ENCODE assay signal across 8 cellular contexts in the genomic region with DNA sequence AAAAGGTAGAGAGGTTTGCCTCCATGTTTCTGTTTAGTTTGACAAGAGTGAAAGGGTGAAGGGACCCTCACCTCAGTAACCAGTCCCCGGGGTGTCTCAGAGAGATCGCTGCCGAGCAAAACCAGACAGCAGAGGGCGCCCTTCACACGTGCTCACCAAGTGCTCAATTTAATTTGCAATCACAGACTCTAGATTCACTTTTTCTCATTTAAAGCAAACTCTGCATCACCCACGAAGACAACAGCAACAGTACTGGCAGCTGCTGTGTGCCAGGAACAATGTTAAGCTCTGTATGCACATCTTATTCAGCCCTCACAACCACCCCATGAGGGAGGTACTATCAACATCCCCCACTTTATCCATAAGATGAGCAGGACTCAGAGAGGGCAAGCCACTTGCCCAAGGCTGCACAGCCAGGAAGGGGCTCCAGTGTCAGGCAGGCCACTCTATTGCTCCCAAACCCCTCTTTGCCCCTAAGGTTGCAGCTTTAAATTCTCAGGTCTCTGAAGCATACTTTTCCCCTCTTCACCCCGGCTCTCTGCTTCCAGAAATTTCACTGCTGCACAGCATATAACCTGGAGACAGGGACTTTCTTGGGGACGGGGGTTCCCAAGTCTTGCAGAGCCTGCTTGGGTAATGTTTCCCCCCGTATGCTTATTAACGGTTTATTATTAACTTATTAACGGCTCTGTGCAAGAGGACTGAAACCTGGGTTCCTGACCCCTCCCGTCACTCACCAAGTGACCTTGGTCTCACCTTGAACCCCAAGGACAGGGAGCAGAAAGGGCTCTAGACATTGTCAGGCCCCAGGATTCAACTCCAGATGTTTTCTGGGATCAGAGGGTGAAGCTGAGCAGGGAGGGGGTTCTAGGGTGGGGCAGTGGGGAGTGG.
DNase-seq lines count a peak whose midpoint lies in the region; ATAC-seq, FAIRE-seq and TF ChIP-seq lines count a peak whose summit lies in the region.

No MANE protein-coding gene starts in this region.

- peak; percentile 80 for TF ChIP-seq CTCF in WI38 (IDR thresholded peaks at IDR 0.05; ENCODE audit: low read depth, low read length)
- TF ChIP-seq CTCF in mammary epithelial cell (conservative IDR thresholded peaks at IDR 0.05 in 1 of 2, IDR thresholded peaks at IDR 0.05 in 1 of 2; ENCODE audit: extremely low read depth in 1 of 2, insufficient read depth in 1 of 2, low read depth in 1 of 2, low read length in 2 of 2): peak; percentile 90 to 95
- peak; percentile 79 for TF ChIP-seq CTCF in kidney (IDR thresholded peaks at IDR 0.05; ENCODE audit: borderline replicate concordance, extremely low read depth, insufficient read depth)

- H2AFZ ChIP-seq in mammary epithelial cell (ENCODE audit: low read depth, low read length): no peak overlapping the region

- DNase-seq in SIG-M5 treated with dmso at 0.1 percent for 504 hours (lab: John Stamatoyannopoulos, UW; ENCODE audit: unreplicated experiment): peak; percentile 11
- no peak for DNase-seq in SIG-M5 (lab: John Stamatoyannopoulos, UW)
- peak; percentile 25 for DNase-seq in NCI-H2171 (lab: John Stamatoyannopoulos, UW)
- DNase-seq in mammary epithelial cell: peak; percentile 42
- DNase-seq in kidney: peak; percentile 3
- DNase-seq in stimulated activated CD4-positive, alpha-beta T cell treated with anti-CD3 and anti-CD28 coated beads, Interleukin-1b, Interleukin-23, amount 100 ng/mL, for 48 hours: peak; percentile 73

- ATAC-seq in GM19395 (IDR thresholded peaks at IDR 0.05; ENCODE audit: unreplicated experiment): no peak

- CTCF ChIA-PET in mammary epithelial cell (lab: Charles Lee; ENCODE audit: low non-redundant PET): interaction anchor here (0.8 kb wide), 1 partner anchor 1217 kb away, joined by 6 read pairs; no protein-coding TSS in a partner anchor

- no peaks in the 10 kb centered on the region for H3K79me2 ChIP-seq in mammary epithelial cell (ENCODE audit: insufficient read depth, low read length)

- no peak overlapping the region for H3K4me2 ChIP-seq in mammary epithelial cell (ENCODE audit: insufficient read depth, low read depth, low read length)

- H3K4me3 ChIP-seq in WI38 (ENCODE audit: low read depth, low read length) (no peak overlapping the region), mammary epithelial cell (replicated peaks in 1 of 3; ENCODE audit: insufficient read depth in 1 of 3, low read depth in 2 of 3, low read length in 3 of 3) (no peak overlapping the region), kidney (ENCODE audit: low read length in 2 of 2) (no peak overlapping the region)

- H3K36me3 ChIP-seq in mammary epithelial cell (ENCODE audit: insufficient read depth, low read length) (no peaks in the 10 kb centered on the region), kidney (ENCODE audit: control insufficient read depth in 1 of 2, insufficient read depth in 2 of 2, low read length in 2 of 2) (no peaks in the 10 kb centered on the region)

- FAIRE-seq in kidney (lab: Jason Lieb, UNC): no peak

- H3K27me3 ChIP-seq in mammary epithelial cell (ENCODE audit: insufficient read depth, low read length): no peaks in the 10 kb centered on the region

- no peak overlapping the region for H3K27ac ChIP-seq in mammary epithelial cell (ENCODE audit: insufficient read depth, low read depth, low read length)
- H3K27ac ChIP-seq in kidney (ENCODE audit: low read depth in 2 of 2, low read length in 2 of 2): no peak overlapping the region

- no peaks in the 10 kb centered on the region for H3K9me3 ChIP-seq in mammary epithelial cell (replicated peaks; ENCODE audit: insufficient read depth, low read length)
- no peaks in the 10 kb centered on the region for H3K9me3 ChIP-seq in kidney (ENCODE audit: control insufficient read depth in 1 of 2, low read length in 2 of 2)

- WGBS in mammary epithelial cell (ENCODE audit: low coverage, missing lambda C conversion rate): 48% methylated on average over 10 of the region's 12 CpGs

- H4K20me1 ChIP-seq in mammary epithelial cell (ENCODE audit: insufficient read depth, low read length): no peaks in the 10 kb centered on the region

- dilution Hi-C loops in mammary epithelial cell (cut with HindIII; ENCODE audit: low sequenced_read_pairs): loop anchor here (10.0 kb wide), 1 partner anchor 225 kb away; the partner anchor contains the start of gene CFAP20

- intact Hi-C loops in mammary epithelial cell (cut with micrococcal nuclease): loop anchor here (1.0 to 2.0 kb wide), 4 partner anchors 101 to 323 kb away; partner anchors contain the start of gene USB1
- intact Hi-C loops in kidney (cut with DNase I): loop anchor here (5.0 kb wide), 1 partner anchor 97 kb away; no protein-coding TSS in a partner anchor

- H3K4me1 ChIP-seq in mammary epithelial cell (ENCODE audit: insufficient read depth, low read length) (peaks cover 3% of the 10 kb centered on the region), kidney (ENCODE audit: control insufficient read depth in 1 of 2, insufficient read depth in 1 of 2, low read depth in 1 of 2, low read length in 2 of 2) (peaks cover 0 to 2% of the 10 kb centered on the region in 2 donors)

- H3K9ac ChIP-seq in mammary epithelial cell (ENCODE audit: insufficient read depth, low read length) (no peak overlapping the region), kidney (ENCODE audit: low read length in 2 of 2) (no peak overlapping the region)

- BruUV-seq in mammary epithelial cell (replicated peaks; lab: Mats Ljungman, UMichigan): no TSS peak

- in situ Hi-C loops in mammary epithelial cell (cut with MboI; ENCODE audit: low sequenced_read_pairs in 2 of 2): loop anchor here (5.0 to 25.0 kb wide), 2 partner anchors 102 to 313 kb away; partner anchors contain the start of genes USB1 (in 2 of the 2) and ZNF319 (in 2 of the 2)
